Comparison of ENCODE assay signal across 22 cellular contexts in genomic region chr18:79547413-79548076, GRCh38.
DNase-seq lines count a peak whose midpoint lies in the region; ATAC-seq and TF ChIP-seq lines count a peak whose summit lies in the region.
"Had no signal": no experiment of that assay in that cellular context is flagged by ENCODE, and none has a peak within 500 bp of the region (broad histone marks: within the 10 kb centered on the region; RNA-seq: fewer than 3 reads in every experiment).

No MANE protein-coding gene starts in this region.

- ATAC-seq in Panc1 (peak; percentile 36), GM21360 (IDR thresholded peaks at IDR 0.05; ENCODE audit: unreplicated experiment) (no peak)
- ATAC-seq: activated CD4-positive, CD25-positive, alpha-beta regulatory T cell treated with anti-CD3 and anti-CD28 coated beads, Interleukin-2, amount 50 U/mL, for 24 hours; activated CD8-positive, alpha-beta T cell treated with anti-CD3 and anti-CD28 coated beads, Interleukin-2, amount 10 ng/mL, durations not matched to agents 7 days and 5 days; heart left ventricle; pancreas had no signal

- H3K4me1 Mint-ChIP-seq in chondrocyte (ENCODE audit: low read depth) = no peaks in the 10 kb centered on the region
- H3K4me1 Mint-ChIP-seq: CD8-positive, alpha-beta memory T cell; immature natural killer cell had no signal

- no peaks in the 10 kb centered on the region for H3K36me3 ChIP-seq in Panc1 (ENCODE audit: control insufficient read depth, insufficient read depth, low read length)
- H3K36me3 ChIP-seq: cardiac muscle cell, heart left ventricle, pancreas, sigmoid colon, thoracic aorta had no signal

- H3K27ac Mint-ChIP-seq in chondrocyte (ENCODE audit: unreplicated experiment) = no peak overlapping the region
- H3K27ac Mint-ChIP-seq: activated CD8-positive, alpha-beta T cell treated with anti-CD3 and anti-CD28 coated beads, Interleukin-2, amount 10 ng/mL, durations not matched to agents 7 days and 5 days; activated T-cell treated with anti-CD3 and anti-CD28 coated beads, Interleukin-2, amount 50 U/mL, for 24 hours; CD8-positive, alpha-beta memory T cell; HFFc6; immature natural killer cell had no signal

- DNase-seq in Panc1 (ENCODE audit: low read depth, low spot score) (no peak), chondrocyte (ENCODE audit: low spot score) (peak; percentile 86), midbrain (lab: John Stamatoyannopoulos, UW) (peak; percentile 22), substantia nigra (lab: John Stamatoyannopoulos, UW) (peak in 8 of 49 donors; percentile 18 to 57 (median 32)), occipital lobe (lab: John Stamatoyannopoulos, UW) (no peak), amniotic stem cell (lab: John Stamatoyannopoulos, UW) (no peak)
- DNase-seq: activated CD8-positive, alpha-beta T cell treated with anti-CD3 and anti-CD28 coated beads, Interleukin-2, amount 10 ng/mL, durations not matched to agents 7 days and 5 days; activated naive CD4-positive, alpha-beta T cell; activated T-cell treated with anti-CD3 and anti-CD28 coated beads, Interleukin-2, amount 50 U/mL, for 24 hours; CD8-positive, alpha-beta memory T cell; GF-D8; HFFc6; immature natural killer cell; NCI-H1694 treated with DMSO at 0.1 percent for 48 hours had no signal

- H3K9me3 ChIP-seq in Panc1 (ENCODE audit: control insufficient read depth, insufficient read depth, low read depth, low read length) = no peaks in the 10 kb centered on the region
- H3K9me3 ChIP-seq: heart left ventricle, pancreas, sigmoid colon, thoracic aorta had no signal

- no peaks in the 10 kb centered on the region for H3K36me3 Mint-ChIP-seq in chondrocyte (ENCODE audit: low read depth)
- H3K36me3 Mint-ChIP-seq: immature natural killer cell had no signal

- POLR2A ChIA-PET in Panc1 (lab: Charles Lee) = no interaction called here

- no TSS peak for BruUV-seq in Panc1 (replicated peaks; lab: Mats Ljungman, UMichigan)

- in situ Hi-C loops in Panc1 (cut with HindIII; ENCODE audit: low pct_unique_long_range_greater_than_20kb, low sequenced_read_pairs) = no loop called here

- H3K4me1 ChIP-seq in Panc1 (ENCODE audit: control insufficient read depth, insufficient read depth, low read length) = no peaks in the 10 kb centered on the region
- H3K4me1 ChIP-seq: pancreas, sigmoid colon had no signal

- TF ChIP-seq CTCF in Panc1 (IDR thresholded peaks at IDR 0.05) (no peak), chondrocyte (IDR thresholded peaks at IDR 0.05) (no peak)

- no peak overlapping the region for H3K27ac ChIP-seq in Panc1 (ENCODE audit: low read length)
- H3K27ac ChIP-seq in substantia nigra (ENCODE audit: low read depth, low read length, poor library complexity, severe bottlenecking) = peak overlapping the region; percentile 9
- H3K27ac ChIP-seq: cardiac muscle cell, heart left ventricle, pancreas, sigmoid colon, thoracic aorta had no signal

- peaks cover 12% of the 10 kb centered on the region; the same call in 1 of the 2 replicates for H3K27me3 ChIP-seq in Panc1 (ENCODE audit: control insufficient read depth, insufficient read depth, low read length)
- H3K27me3 ChIP-seq: cardiac muscle cell, pancreas had no signal

- no peaks in the 10 kb centered on the region for H3K9me3 Mint-ChIP-seq in chondrocyte (ENCODE audit: low read depth)
- H3K9me3 Mint-ChIP-seq: activated T-cell treated with anti-CD3 and anti-CD28 coated beads, Interleukin-2, amount 50 U/mL, for 24 hours had no signal

- peaks cover 6% of the 10 kb centered on the region for H3K27me3 Mint-ChIP-seq in chondrocyte (ENCODE audit: low read depth)
- H3K27me3 Mint-ChIP-seq: activated T-cell treated with anti-CD3 and anti-CD28 coated beads, Interleukin-2, amount 50 U/mL, for 24 hours had no signal

- H3K4me3 ChIP-seq in Panc1 (ENCODE audit: low read depth in 2 of 2, low read length in 2 of 2) = no peak overlapping the region
- H3K4me3 ChIP-seq: cardiac muscle cell, heart left ventricle, lung, pancreas, sigmoid colon, thoracic aorta had no signal

- H3K4me3 Mint-ChIP-seq in chondrocyte (ENCODE audit: unreplicated experiment) = no peak overlapping the region
- H3K4me3 Mint-ChIP-seq: activated CD8-positive, alpha-beta T cell treated with anti-CD3 and anti-CD28 coated beads, Interleukin-2, amount 10 ng/mL, durations not matched to agents 7 days and 5 days; activated T-cell treated with anti-CD3 and anti-CD28 coated beads, Interleukin-2, amount 50 U/mL, for 24 hours; CD8-positive, alpha-beta memory T cell; HFFc6; immature natural killer cell had no signal

- CTCF ChIA-PET in Panc1 (lab: Charles Lee) = no interaction called here

- intact Hi-C loops in Panc1 (cut with micrococcal nuclease; ENCODE audit: unreplicated experiment) = no loop called here

Comparison
In these comparisons a context has a peak if more than half of its experiments do, and no peak if none do; other contexts are left out.
1. DNase-seq: peak in chondrocyte (single experiment) and midbrain (single experiment); none in Panc1 (single experiment), occipital lobe (single experiment) and amniotic stem cell (single experiment).